1 cellular context compared by ENCODE assay signal in the genomic region with DNA sequence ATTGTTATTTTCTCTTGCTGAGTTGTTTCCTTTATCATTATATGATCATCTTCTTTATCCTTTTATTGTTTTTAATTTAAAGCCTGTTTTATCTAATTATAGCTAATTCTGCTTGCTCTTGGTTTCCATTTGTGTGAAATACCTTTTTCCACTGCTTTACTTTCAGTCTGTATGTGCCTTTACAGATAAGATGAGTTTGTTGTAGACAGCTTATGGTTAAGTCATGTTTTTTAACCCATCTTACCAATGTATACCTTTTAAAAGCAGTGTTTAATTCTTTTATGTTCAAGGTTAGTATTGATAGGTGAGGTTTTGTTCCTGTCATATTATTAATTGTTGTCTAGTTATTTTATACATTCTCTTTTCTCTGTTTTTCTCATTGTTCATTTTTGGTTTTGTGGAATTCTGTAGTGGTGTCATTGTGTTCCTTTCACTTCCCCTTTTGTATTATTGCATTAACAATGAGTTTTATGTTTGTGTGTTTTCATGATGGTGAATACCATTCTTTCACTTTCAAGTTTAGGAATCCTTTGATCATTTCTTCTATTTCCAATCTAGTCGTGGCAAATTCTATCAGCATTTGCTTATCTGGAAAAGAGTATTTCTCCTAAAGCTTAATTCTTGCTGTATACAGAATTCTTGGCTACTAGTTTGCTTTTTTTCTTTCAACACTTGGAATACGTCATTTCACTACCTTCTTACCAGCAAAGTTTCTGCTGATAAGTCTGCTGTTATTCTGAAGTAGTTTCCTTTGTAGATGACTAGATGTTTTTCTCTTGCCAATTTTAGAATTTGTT.
TF ChIP-seq lines count a peak whose summit lies in the region.

No MANE protein-coding gene starts in this region.

TF ChIP-seq in HepG2, 621 proteins besides CTCF, POLR2A, EP300 and RAD21 (continued from another document):
- TF ChIP-seq ZNF17 (CRISPR knock-in tag; IDR thresholded peaks at IDR 0.05) (no peak), RELA (CRISPR knock-in tag; IDR thresholded peaks at IDR 0.05) (no peak), ZNF567 (CRISPR knock-in tag; IDR thresholded peaks at IDR 0.05; ENCODE audit: borderline replicate concordance) (no peak), FOSL1 (CRISPR knock-in tag; IDR thresholded peaks at IDR 0.05; ENCODE audit: borderline replicate concordance) (no peak), NFYC (CRISPR knock-in tag; IDR thresholded peaks at IDR 0.05) (no peak), ZNF121 (CRISPR knock-in tag; IDR thresholded peaks at IDR 0.05) (no peak), RBAK (CRISPR knock-in tag; IDR thresholded peaks at IDR 0.05) (no peak), ZNF296 (CRISPR knock-in tag; conservative IDR thresholded peaks at IDR 0.05) (no peak)
- TF ChIP-seq, protein P1, sequence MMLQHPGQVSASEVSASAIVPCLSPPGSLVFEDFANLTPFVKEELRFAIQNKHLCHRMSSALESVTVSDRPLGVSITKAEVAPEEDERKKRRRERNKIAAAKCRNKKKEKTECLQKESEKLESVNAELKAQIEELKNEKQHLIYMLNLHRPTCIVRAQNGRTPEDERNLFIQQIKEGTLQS (CRISPR knock-in tag; IDR thresholded peaks at IDR 0.05), result no peak
